Comparison of ENCODE assay signal across 8 cellular contexts in the genomic region with DNA sequence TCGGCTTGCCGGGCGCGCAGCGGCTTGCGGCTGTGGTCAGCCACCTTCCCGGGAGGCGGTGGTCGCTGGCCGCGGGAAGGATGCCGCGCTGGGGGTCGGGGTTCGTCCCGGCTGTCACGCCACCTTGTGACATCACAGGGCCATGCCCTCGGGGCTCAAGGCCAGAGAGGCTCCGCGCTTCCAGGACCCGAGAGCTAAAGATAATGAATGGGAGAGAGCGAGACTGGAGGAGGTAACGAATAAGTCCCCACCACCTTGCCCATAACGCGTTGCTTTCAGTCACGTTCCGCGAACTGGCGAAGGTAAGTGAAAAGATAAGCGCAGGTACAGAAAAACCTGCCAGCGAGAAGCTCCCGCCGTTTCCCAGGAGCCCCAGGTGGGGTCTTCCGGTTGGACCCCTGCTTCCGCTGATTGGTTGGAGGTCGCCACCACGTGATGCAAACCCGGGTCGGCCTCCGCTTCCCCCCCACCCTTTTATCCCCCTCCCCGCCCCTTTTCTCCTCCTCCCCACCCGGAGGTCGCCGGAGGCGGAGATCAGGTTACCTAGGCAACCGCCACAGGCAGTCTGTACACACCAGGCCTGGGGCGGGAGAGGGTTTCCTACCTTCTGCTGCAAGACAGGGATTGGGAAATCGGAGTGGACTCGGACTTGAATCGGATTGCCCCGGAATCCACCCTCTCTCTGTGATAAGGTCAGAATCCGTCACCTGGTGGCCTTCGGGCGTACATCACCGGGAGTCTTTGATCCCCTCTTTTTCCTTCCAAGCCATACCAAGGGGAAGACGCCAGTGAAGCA. TPM values are rescaled to one million over a fixed set of nuclear protein-coding genes. Genes with fewer than 3 reads are reported as not detected.
DNase-seq lines count a peak whose midpoint lies in the region; ATAC-seq and TF ChIP-seq lines count a peak whose summit lies in the region.

A gene (plus strand): TSS at position 563 of the 796 bp plus-strand sequence.

- intact Hi-C loops in adrenal gland (cut with DNase I): no loop called here
- intact Hi-C loops in posterior vena cava (cut with DNase I): no loop called here

- H3K9me3 ChIP-seq in adrenal gland (replicated peaks in 1 of 3): no peaks in the 10 kb centered on the region

- TF ChIP-seq POLR2A in adrenal gland (IDR thresholded peaks at IDR 0.05): no peak

- no peaks in the 10 kb centered on the region for H3K36me3 ChIP-seq in adrenal gland (replicated peaks in 1 of 2)

- no peak for TF ChIP-seq CTCF in adrenal gland (IDR thresholded peaks at IDR 0.05)

- peaks cover 7 to 14% of the 10 kb centered on the region in 2 donors for H3K4me1 ChIP-seq in adrenal gland (replicated peaks in 1 of 2)

- ATAC-seq in HG02763 (IDR thresholded peaks at IDR 0.05; ENCODE audit: unreplicated experiment) (no peak), HG03457 (IDR thresholded peaks at IDR 0.05; ENCODE audit: unreplicated experiment) (no peak)

- peak; percentile 2 for DNase-seq in stimulated activated CD4-positive, alpha-beta T cell treated with anti-CD3 and anti-CD28 coated beads, Interleukin-12 subunit alpha, Interleukin-12 subunit beta, amount 100 ng/mL, for 4 hours
- no peak for DNase-seq in stimulated activated CD4-positive, alpha-beta T cell treated with anti-CD3 and anti-CD28 coated beads, Interleukin-2, amount 100 ng/mL, for 48 hours
- DNase-seq in NCI-H2196 (lab: John Stamatoyannopoulos, UW; ENCODE audit: unreplicated experiment) (peak; percentile 83), adrenal gland (peak; percentile 22 to 83 (median 39)), hepatic stellate cell (ENCODE audit: low spot score) (peak; percentile 9), posterior vena cava (ENCODE audit: low spot score) (peak; percentile 82)

- H3K27ac ChIP-seq in adrenal gland: peak within 1 kb of the TSS in 1 of 5 donors; percentile 44

- WGBS in adrenal gland, 4 donors: 5 to 10% (median 6%) methylated on average over 29 to 56 of the region's 56 CpGs

- H3K4me3 ChIP-seq in adrenal gland: peak within 1 kb of the TSS in 2 of 4 donors; percentile 24 to 52

- peaks cover 3% of the 10 kb centered on the region for H3K27me3 ChIP-seq in adrenal gland

RNA-seq across cellular contexts. Expression of the gene that starts here (rescaled TPM):
- under 1 TPM in 2 of 8 donors, not detected in 6; 0.14 to 0.21 TPM for total RNA-seq in adrenal gland
- polyA plus RNA-seq in adrenal gland: 1 to 10 TPM in 1 of 3 donors, not detected in 2; 1.1 TPM
- total RNA-seq in posterior vena cava: not detected

Comparison
In these comparisons a context has a peak if more than half of its experiments do, and no peak if none do; other contexts are left out.
1. DNase-seq: peak in stimulated activated CD4-positive, alpha-beta T cell treated with anti-CD3 and anti-CD28 coated beads, Interleukin-12 subunit alpha, Interleukin-12 subunit beta, amount 100 ng/mL, for 4 hours (single experiment), NCI-H2196 (single experiment), adrenal gland (7 of 7) and hepatic stellate cell (single experiment); none in stimulated activated CD4-positive, alpha-beta T cell treated with anti-CD3 and anti-CD28 coated beads, Interleukin-2, amount 100 ng/mL, for 48 hours (0 of 2).
2. Peak in DNase-seq in posterior vena cava; RNA of the gene not detected or under 1 TPM.